Comparison of ENCODE assay signal across 9 cellular contexts in genomic region chr2:26526105-26526504, GRCh38. TPM values are rescaled to one million over a fixed set of nuclear protein-coding genes. Genes with fewer than 3 reads are reported as not detected.
"Had no signal": no experiment of that assay in that cellular context is flagged by ENCODE, and none has a peak within 500 bp of the region (broad histone marks: within the 10 kb centered on the region; RNA-seq: fewer than 3 reads in every experiment).

No MANE protein-coding gene starts in this region.

- H3K9me3 ChIP-seq: HAP-1 had no signal

- H2AFZ ChIP-seq: GM23338 had no signal

- DNase-seq: H7, KBM-7 had no signal

- H3K4me1 ChIP-seq: HAP-1 had no signal

- H3K4me3 ChIP-seq: GM23338, HAP-1 had no signal

- ATAC-seq: GM23338, HCT116 had no signal

- FAIRE-seq: HTR-8/SVneo had no signal

- H3K27ac ChIP-seq: KMS-11 had no signal

- H3K36me3 ChIP-seq: HAP-1 had no signal

- H3K9ac ChIP-seq: KMS-11 had no signal

- H3K4me2 ChIP-seq: GM23338, KMS-11 had no signal

RNA-seq across cellular contexts. Expression of gene OTOF, which starts 48.2 kb away (rescaled TPM):
- total RNA-seq: H4, HT-29 had no signal
